26 cellular contexts compared by ENCODE assay signal in genomic region chr6:1001655-1002349, GRCh38.
A peak's percentile ranks its signal among the peaks of the same experiment; 100 is the strongest.
DNase-seq lines count a peak whose midpoint lies in the region; ATAC-seq, FAIRE-seq and TF ChIP-seq lines count a peak whose summit lies in the region.
"Had no signal": no experiment of that assay in that cellular context is flagged by ENCODE, and none has a peak within 500 bp of the region (broad histone marks: within the 10 kb centered on the region; RNA-seq: fewer than 3 reads in every experiment).

No MANE protein-coding gene starts in this region.

- CTCF ChIA-PET in GM10248 (lab: Yijun Ruan, JAX): no interaction called here
- CTCF ChIA-PET in activated CD4-positive, alpha-beta T cell treated with anti-CD3 and anti-CD28 coated beads, Interleukin-2, amount 10 ng/mL, durations not matched to agents 7 days and 5 days (lab: Charles Lee): no interaction called here

- no peak overlapping the region for H3K27ac Mint-ChIP-seq in activated CD4-positive, alpha-beta T cell treated with anti-CD3 and anti-CD28 coated beads, Interleukin-2, amount 10 ng/mL, durations not matched to agents 7 days and 5 days
- H3K27ac Mint-ChIP-seq: activated B cell treated with CpG ODN at 0.5 μM for 24 hours; memory B cell; natural killer cell treated with Interleukin-12 subunit alpha and Interleukin-12 subunit beta and Interleukin-15 and Interleukin-18, amount 100 ng/mL, for 72 hours; progenitor cell of endocrine pancreas had no signal

- H3K4me3 Mint-ChIP-seq in activated CD4-positive, alpha-beta T cell treated with anti-CD3 and anti-CD28 coated beads, Interleukin-2, amount 10 ng/mL, durations not matched to agents 7 days and 5 days: no peak overlapping the region
- H3K4me3 Mint-ChIP-seq: activated B cell treated with CpG ODN at 0.5 μM for 24 hours; memory B cell; natural killer cell treated with Interleukin-12 subunit alpha and Interleukin-12 subunit beta and Interleukin-15 and Interleukin-18, amount 100 ng/mL, for 72 hours had no signal

- intact Hi-C loops in left lung (cut with DNase I): no loop called here
- intact Hi-C loops in kidney (cut with DNase I): no loop called here

- TF ChIP-seq CTCF in GM10248 (IDR thresholded peaks at IDR 0.05; ENCODE audit: control extremely low read depth, extremely low read depth, low read depth, missing control alignments) (no peak), GM20000 (IDR thresholded peaks at IDR 0.05; ENCODE audit: extremely low read depth, missing control alignments) (no peak), foreskin fibroblast (IDR thresholded peaks at IDR 0.05; ENCODE audit: low read depth, low read length) (no peak), left lung (IDR thresholded peaks at IDR 0.05) (no peak), kidney (IDR thresholded peaks at IDR 0.05; ENCODE audit: borderline replicate concordance, extremely low read depth, insufficient read depth) (no peak)

- POLR2A ChIA-PET in GM10248 (lab: Yijun Ruan, JAX): no interaction called here
- POLR2A ChIA-PET in activated CD4-positive, alpha-beta T cell treated with anti-CD3 and anti-CD28 coated beads, Interleukin-2, amount 10 ng/mL, durations not matched to agents 7 days and 5 days (lab: Charles Lee): no interaction called here

- H3K27me3 Mint-ChIP-seq in activated CD4-positive, alpha-beta T cell treated with anti-CD3 and anti-CD28 coated beads, Interleukin-2, amount 10 ng/mL, durations not matched to agents 7 days and 5 days: peaks cover 2% of the 10 kb centered on the region

- no peaks in the 10 kb centered on the region for H3K36me3 Mint-ChIP-seq in activated CD4-positive, alpha-beta T cell treated with anti-CD3 and anti-CD28 coated beads, Interleukin-2, amount 10 ng/mL, durations not matched to agents 7 days and 5 days (ENCODE audit: low read depth)
- H3K36me3 Mint-ChIP-seq: memory B cell; natural killer cell treated with Interleukin-12 subunit alpha and Interleukin-12 subunit beta and Interleukin-15 and Interleukin-18, amount 100 ng/mL, for 72 hours had no signal

- no peak for FAIRE-seq in kidney (lab: Jason Lieb, UNC)
- FAIRE-seq: H1 had no signal

- no peaks in the 10 kb centered on the region for H3K4me1 ChIP-seq in left lung
- no peaks in the 10 kb centered on the region for H3K4me1 ChIP-seq in kidney (ENCODE audit: control insufficient read depth in 1 of 2, insufficient read depth in 1 of 2, low read depth in 1 of 2, low read length in 2 of 2)
- H3K4me1 ChIP-seq: adrenal gland had no signal

- DNase-seq in GM10248 (ENCODE audit: extremely low spot score) (peak; percentile 45), GM20000 (ENCODE audit: low spot score) (peak; percentile 50), foreskin fibroblast (peak; percentile 14 to 60), left lung (no peak), kidney (no peak), kidney tubule cell (ENCODE audit: low spot score) (no peak)
- DNase-seq in activated CD4-positive, alpha-beta T cell treated with anti-CD3 and anti-CD28 coated beads, Interleukin-2, amount 10 ng/mL, durations not matched to agents 7 days and 5 days: no peak
- DNase-seq: activated B cell treated with CpG ODN at 0.5 μM for 24 hours; activated effector memory CD4-positive, alpha-beta T cell treated with Interleukin-2 at 50 U/mL for 16 hours; adrenal gland; AML-193; dorsolateral prefrontal cortex; islet precursor cell; NCI-H2081; NCI-H524 treated with DMSO at 0.1 percent for 48 hours; SIG-M5; stimulated activated CD4-positive, alpha-beta T cell treated with anti-CD3 and anti-CD28 coated beads, Interleukin-4, amount 100 ng/mL, for 24 hours; substantia nigra; T-helper 2 cell had no signal

- H3K4me1 Mint-ChIP-seq in activated CD4-positive, alpha-beta T cell treated with anti-CD3 and anti-CD28 coated beads, Interleukin-2, amount 10 ng/mL, durations not matched to agents 7 days and 5 days: no peaks in the 10 kb centered on the region
- H3K4me1 Mint-ChIP-seq: activated B cell treated with CpG ODN at 0.5 μM for 24 hours had no signal

- H3K9me3 ChIP-seq in left lung (no peaks in the 10 kb centered on the region), kidney (ENCODE audit: control insufficient read depth in 1 of 2, low read length in 2 of 2) (no peaks in the 10 kb centered on the region)
- H3K9me3 ChIP-seq: adrenal gland had no signal

- ATAC-seq in HG03196 (IDR thresholded peaks at IDR 0.05; ENCODE audit: unreplicated experiment): peak; percentile 63
- no peak for ATAC-seq in left lung
- ATAC-seq: natural killer cell treated with Interleukin-12 subunit alpha and Interleukin-12 subunit beta and Interleukin-15 and Interleukin-18, amount 100 ng/mL, for 72 hours had no signal

- H3K36me3 ChIP-seq in left lung: no peaks in the 10 kb centered on the region
- H3K36me3 ChIP-seq in kidney (ENCODE audit: control insufficient read depth in 1 of 2, insufficient read depth in 2 of 2, low read length in 2 of 2): no peaks in the 10 kb centered on the region
- H3K36me3 ChIP-seq: adrenal gland, cardiac muscle cell had no signal

- no peaks in the 10 kb centered on the region for H3K9me3 Mint-ChIP-seq in activated CD4-positive, alpha-beta T cell treated with anti-CD3 and anti-CD28 coated beads, Interleukin-2, amount 10 ng/mL, durations not matched to agents 7 days and 5 days
- H3K9me3 Mint-ChIP-seq: activated B cell treated with CpG ODN at 0.5 μM for 24 hours; natural killer cell treated with Interleukin-12 subunit alpha and Interleukin-12 subunit beta and Interleukin-15 and Interleukin-18, amount 100 ng/mL, for 72 hours had no signal

- H3K27ac ChIP-seq in left lung (no peak overlapping the region), kidney (ENCODE audit: low read depth in 2 of 2, low read length in 2 of 2) (no peak overlapping the region)
- H3K27ac ChIP-seq: adrenal gland, cardiac muscle cell, dorsolateral prefrontal cortex had no signal

- H3K27me3 ChIP-seq in left lung: no peaks in the 10 kb centered on the region
- H3K27me3 ChIP-seq: adrenal gland had no signal

- H3K9ac ChIP-seq in kidney (ENCODE audit: low read length in 2 of 2): no peak overlapping the region

- H3K4me3 ChIP-seq in foreskin fibroblast (ENCODE audit: low read depth in 1 of 2, low read length in 2 of 2) (no peak overlapping the region), left lung (no peak overlapping the region), kidney (ENCODE audit: low read length in 2 of 2) (no peak overlapping the region)
- H3K4me3 ChIP-seq: adrenal gland, cardiac muscle cell, dorsolateral prefrontal cortex, skin epidermis had no signal

Comparison
In these comparisons a context has a peak if more than half of its experiments do, and no peak if none do; other contexts are left out.
1. DNase-seq: peak in GM10248 (single experiment), GM20000 (single experiment) and foreskin fibroblast (2 of 2); none in left lung (0 of 2), activated CD4-positive, alpha-beta T cell treated with anti-CD3 and anti-CD28 coated beads, Interleukin-2, amount 10 ng/mL, durations not matched to agents 7 days and 5 days (single experiment), kidney (single experiment) and kidney tubule cell (single experiment).